ENCODE assay signal across 11 cellular contexts in the genomic region with DNA sequence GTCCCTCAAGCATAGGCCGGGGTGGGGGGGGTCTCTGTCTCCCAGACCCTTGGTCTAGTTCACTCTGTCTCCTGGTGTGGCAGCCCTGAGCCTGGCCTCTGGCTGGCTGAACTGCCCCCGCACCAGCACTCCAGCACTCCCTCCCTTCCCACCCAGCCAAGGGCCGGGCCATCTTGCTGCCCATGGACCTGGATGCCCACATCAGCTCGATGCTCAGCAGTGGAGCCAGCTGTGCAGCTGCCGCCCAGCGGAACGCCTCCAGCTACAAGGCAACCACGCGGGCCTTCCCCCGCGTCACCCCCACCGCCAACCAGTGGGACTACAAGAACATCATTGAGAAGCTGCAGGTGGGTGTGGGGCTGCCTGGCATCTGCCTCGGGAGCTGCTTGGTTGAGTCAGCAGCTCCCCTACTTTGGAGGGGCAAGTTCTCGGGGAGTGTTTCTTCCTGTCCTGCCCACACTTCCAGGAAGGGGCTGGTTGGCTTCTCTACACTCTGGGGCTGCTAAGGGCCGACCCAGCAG. TPM values are rescaled to one million over a fixed set of nuclear protein-coding genes. Genes with fewer than 3 reads are reported as not detected.
A peak's percentile ranks its signal among the peaks of the same experiment; 100 is the strongest.
DNase-seq lines count a peak whose midpoint lies in the region; ATAC-seq, FAIRE-seq and TF ChIP-seq lines count a peak whose summit lies in the region.
"Had no signal": no experiment of that assay in that cellular context is flagged by ENCODE, and none has a peak within 500 bp of the region (broad histone marks: within the 10 kb centered on the region; RNA-seq: fewer than 3 reads in every experiment).

No MANE protein-coding gene starts in this region.

- H3K4me2 ChIP-seq in HepG2 (ENCODE audit: low read depth, low read length) = no peak overlapping the region

- H3K4me1 Mint-ChIP-seq in T-helper 17 cell = peaks cover 13% of the 10 kb centered on the region

- no peak for TF ChIP-seq CTCF in foreskin keratinocyte (conservative IDR thresholded peaks at IDR 0.05)
- no peak for TF ChIP-seq CTCF in GM13977 (IDR thresholded peaks at IDR 0.05; ENCODE audit: extremely low read depth, insufficient read depth, missing control alignments)
- TF ChIP-seq CTCF in HepG2 (CRISPR knock-in tag; IDR thresholded peaks at IDR 0.05) = no peak

- H3K36me3 Mint-ChIP-seq in T-helper 17 cell (ENCODE audit: low read depth) = peaks cover 20% of the 10 kb centered on the region

- ATAC-seq in T-helper 17 cell (peak; percentile 87), foreskin keratinocyte (no peak), GM19351 (IDR thresholded peaks at IDR 0.05; ENCODE audit: unreplicated experiment) (no peak), HepG2 (no peak)

- 80% methylated on average over 12 of the region's 15 CpGs for WGBS in HepG2 (ENCODE audit: low lambda C conversion rate)

- FAIRE-seq in HepG2 (lab: Jason Lieb, UNC) = no peak
- FAIRE-seq: GM19239 had no signal

- no peak overlapping the region for H3K27ac ChIP-seq in foreskin keratinocyte
- H3K27ac ChIP-seq in HepG2 (ENCODE audit: extremely low read length, insufficient read depth, low read length) = no peak overlapping the region

- no TSS peak for BruUV-seq in HepG2 (replicated peaks; lab: Mats Ljungman, UMichigan)

- H3K9me3 ChIP-seq in T-helper 17 cell (ENCODE audit: control insufficient read depth, low read length, poor library complexity, severe bottlenecking) (no peaks in the 10 kb centered on the region), HepG2 (ENCODE audit: low read length) (no peaks in the 10 kb centered on the region)

- H3K4me3 Mint-ChIP-seq in T-helper 17 cell = no peak overlapping the region
- H3K4me3 Mint-ChIP-seq: naive B cell had no signal

- H2AFZ ChIP-seq in HepG2 (ENCODE audit: low read length) = no peak overlapping the region

- CTCF ChIA-PET in HepG2 (lab: Yijun Ruan, JAX; ENCODE audit: low intra/inter-chr PET ratio, low total read pairs) = no interaction called here

- no peaks in the 10 kb centered on the region; the same call in none of the 2 replicates for H4K20me1 ChIP-seq in HepG2 (ENCODE audit: insufficient read depth, low read length)

- intact Hi-C loops in HepG2 (cut with micrococcal nuclease; ENCODE audit: unreplicated experiment) = no loop called here

- H3K4me1 ChIP-seq in foreskin keratinocyte = no peaks in the 10 kb centered on the region
- no peaks in the 10 kb centered on the region for H3K4me1 ChIP-seq in HepG2 (ENCODE audit: insufficient read depth, low read length)

- H3K79me2 ChIP-seq in HepG2 (ENCODE audit: insufficient read depth, low read length) = no peaks in the 10 kb centered on the region

- no peak for TF ChIP-seq POLR2A in HepG2 (IDR thresholded peaks at IDR 0.05; ENCODE audit: insufficient read depth in 1 of 2, low read depth in 2 of 2, low read length in 2 of 2)

- no peaks in the 10 kb centered on the region for H3K27me3 Mint-ChIP-seq in T-helper 17 cell
- H3K27me3 Mint-ChIP-seq: naive B cell had no signal

- POLR2A ChIA-PET in HepG2 (lab: Yijun Ruan, JAX) = no interaction called here

- H3K4me3 ChIP-seq in HepG2 (replicated peaks in 1 of 3; ENCODE audit: insufficient read depth in 1 of 3, low read depth in 2 of 3, low read length in 3 of 3) = no peak overlapping the region

- peaks cover 7 to 33% of the 10 kb centered on the region in 2 experiments; a peak in 3 of 5 replicates for H3K36me3 ChIP-seq in HepG2 (replicated peaks in 1 of 2; ENCODE audit: control insufficient read depth in 1 of 2, insufficient read depth in 2 of 2, low read length in 2 of 2)

- in situ Hi-C loops in GM13977 (cut with MboI; ENCODE audit: low pct_unique_long_range_greater_than_20kb, low sequenced_read_pairs, unreplicated experiment) = no loop called here
- in situ Hi-C loops in HepG2 (cut with HindIII; ENCODE audit: extremely low pct_ligation_motif_present, low pct_unique_long_range_greater_than_20kb) = no loop called here

- no peak overlapping the region for H3K9ac ChIP-seq in HepG2 (ENCODE audit: insufficient read depth, low read depth, low read length)

- TF ChIP-seq RAD21 in HepG2 (CRISPR knock-in tag; IDR thresholded peaks at IDR 0.05) = no peak

- H3K27me3 ChIP-seq in foreskin keratinocyte (no peaks in the 10 kb centered on the region), HepG2 (ENCODE audit: control insufficient read depth in 1 of 2, insufficient read depth in 2 of 2, low read length in 2 of 2) (no peaks in the 10 kb centered on the region)

- DNase-seq in A172 (ENCODE audit: low spot score) = peak; percentile 83
- DNase-seq in T-helper 17 cell = peak in 2 of 3 donors; percentile 38 to 41
- peak; percentile 61 for DNase-seq in activated naive CD4-positive, alpha-beta T cell treated with Interleukin-2 at 50 U/mL for 16 hours
- peak; percentile 64 for DNase-seq in occipital lobe (lab: John Stamatoyannopoulos, UW)
- no peak for DNase-seq in foreskin keratinocyte
- DNase-seq in GM13977 (ENCODE audit: low spot score) = no peak
- DNase-seq in HepG2 (ENCODE audit: low spot score) = no peak
- DNase-seq: naive B cell, NCI-H187 had no signal

- TF ChIP-seq EP300 in HepG2 (IDR thresholded peaks at IDR 0.05; ENCODE audit: low read depth in 2 of 2, low read length in 2 of 2) (no peak), HepG2 (CRISPR knock-in tag; IDR thresholded peaks at IDR 0.05; ENCODE audit: borderline replicate concordance) (no peak)

- H3K27ac Mint-ChIP-seq in T-helper 17 cell = peak overlapping the region; percentile 43

TF ChIP-seq in HepG2, 621 proteins besides CTCF, POLR2A, EP300 and RAD21 (continues in another document):
- TF ChIP-seq JUNB (CRISPR knock-in tag; IDR thresholded peaks at IDR 0.05; ENCODE audit: borderline replicate concordance) (no peak), ZFP36L2 (CRISPR knock-in tag; IDR thresholded peaks at IDR 0.05) (no peak), RFX1 (IDR thresholded peaks at IDR 0.05) (no peak), TEAD2 (CRISPR knock-in tag; IDR thresholded peaks at IDR 0.05) (no peak), ZNF235 (CRISPR knock-in tag; IDR thresholded peaks at IDR 0.05; ENCODE audit: borderline replicate concordance) (no peak), SIX1 (CRISPR knock-in tag; IDR thresholded peaks at IDR 0.05; ENCODE audit: borderline replicate concordance) (no peak), IRX3 (CRISPR knock-in tag; IDR thresholded peaks at IDR 0.05; ENCODE audit: borderline replicate concordance, low read depth) (no peak), SYNCRIP (IDR thresholded peaks at IDR 0.05; ENCODE audit: insufficient read depth, low read depth, low read length) (no peak), SRF (IDR thresholded peaks at IDR 0.05; ENCODE audit: low read depth, low read length) (no peak), IRF2 (CRISPR knock-in tag; IDR thresholded peaks at IDR 0.05) (no peak), MED13 (CRISPR knock-in tag; IDR thresholded peaks at IDR 0.05) (no peak), ZNF772 (CRISPR knock-in tag; IDR thresholded peaks at IDR 0.05) (no peak), ZFP62 (CRISPR knock-in tag; IDR thresholded peaks at IDR 0.05) (no peak)
- TF ChIP-seq, protein P1, sequence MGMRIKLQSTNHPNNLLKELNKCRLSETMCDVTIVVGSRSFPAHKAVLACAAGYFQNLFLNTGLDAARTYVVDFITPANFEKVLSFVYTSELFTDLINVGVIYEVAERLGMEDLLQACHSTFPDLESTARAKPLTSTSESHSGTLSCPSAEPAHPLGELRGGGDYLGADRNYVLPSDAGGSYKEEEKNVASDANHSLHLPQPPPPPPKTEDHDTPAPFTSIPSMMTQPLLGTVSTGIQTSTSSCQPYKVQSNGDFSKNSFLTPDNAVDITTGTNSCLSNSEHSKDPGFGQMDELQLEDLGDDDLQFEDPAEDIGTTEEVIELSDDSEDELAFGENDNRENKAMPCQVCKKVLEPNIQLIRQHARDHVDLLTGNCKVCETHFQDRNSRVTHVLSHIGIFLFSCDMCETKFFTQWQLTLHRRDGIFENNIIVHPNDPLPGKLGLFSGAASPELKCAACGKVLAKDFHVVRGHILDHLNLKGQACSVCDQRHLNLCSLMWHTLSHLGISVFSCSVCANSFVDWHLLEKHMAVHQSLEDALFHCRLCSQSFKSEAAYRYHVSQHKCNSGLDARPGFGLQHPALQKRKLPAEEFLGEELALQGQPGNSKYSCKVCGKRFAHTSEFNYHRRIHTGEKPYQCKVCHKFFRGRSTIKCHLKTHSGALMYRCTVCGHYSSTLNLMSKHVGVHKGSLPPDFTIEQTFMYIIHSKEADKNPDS (CRISPR knock-in tag; IDR thresholded peaks at IDR 0.05) = no peak
- TF ChIP-seq, protein P2, sequence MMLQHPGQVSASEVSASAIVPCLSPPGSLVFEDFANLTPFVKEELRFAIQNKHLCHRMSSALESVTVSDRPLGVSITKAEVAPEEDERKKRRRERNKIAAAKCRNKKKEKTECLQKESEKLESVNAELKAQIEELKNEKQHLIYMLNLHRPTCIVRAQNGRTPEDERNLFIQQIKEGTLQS (CRISPR knock-in tag; IDR thresholded peaks at IDR 0.05) = no peak

RNA-seq across cellular contexts. Expression of a gene that starts 28.4 kb away (rescaled TPM):
- total RNA-seq in A172 (2014; rRNA removed; shearing (Covaris generic)) = 46.1 and 70.3 TPM in 2 replicates
- total RNA-seq in T-helper 17 cell (10 to 100 TPM; 17.3 to 19.8 TPM), occipital lobe (15.8 TPM), foreskin keratinocyte (137 and 154 TPM in 2 replicates), HepG2 (2016; rRNA removed; fragmentation: Illumina TruSeq; extraction: Trizol) (238 and 273 TPM in 2 replicates)
- polyA plus RNA-seq in foreskin keratinocyte (226 and 259 TPM in 2 replicates), HepG2 (2011; rRNA removed) (82.4 and 83.3 TPM in 2 replicates)
- 120 and 154 TPM in 2 replicates for total RNA-seq in HepG2 (2016; cell fraction: cytosol; rRNA removed; fragmentation: Illumina TruSeq; extraction: Trizol; ENCODE audit: low read depth)
- total RNA-seq in HepG2 (2016; cell fraction: insoluble cytoplasmic fraction; rRNA removed; fragmentation: Illumina TruSeq; extraction: Trizol) = 223 and 303 TPM in 2 replicates
- 160 and 207 TPM in 2 replicates for total RNA-seq in HepG2 (2016; cell fraction: membrane; rRNA removed; fragmentation: Illumina TruSeq; extraction: Trizol)
- 53.9 and 66.5 TPM in 2 replicates for total RNA-seq in HepG2 (2016; cell fraction: nucleus; rRNA removed; fragmentation: Illumina TruSeq; extraction: Trizol)
- 43.2 and 56.5 TPM in 2 replicates for polyA plus RNA-seq in HepG2 (2011; cell fraction: cytosol; rRNA removed)
- polyA plus RNA-seq in HepG2 (2011; cell fraction: nucleus; rRNA removed) = 25.4 and 25.6 TPM in 2 replicates
- polyA plus RNA-seq in HepG2 (2012) = 134 and 138 TPM in 2 replicates
- 161 and 200 TPM in 2 replicates for polyA plus RNA-seq in HepG2 (2016; cell fraction: cytosol; fragmentation: Illumina TruSeq; extraction: Trizol; ENCODE audit: low read depth)
- polyA plus RNA-seq in HepG2 (2016; cell fraction: insoluble cytoplasmic fraction; fragmentation: Illumina TruSeq; extraction: Trizol; ENCODE audit: low read depth) = 261 and 288 TPM in 2 replicates
- polyA plus RNA-seq in HepG2 (2016; cell fraction: membrane; fragmentation: Illumina TruSeq; extraction: Trizol; ENCODE audit: low read depth) = 151 and 202 TPM in 2 replicates
- polyA plus RNA-seq in HepG2 (2016; cell fraction: nucleus; fragmentation: Illumina TruSeq; extraction: Trizol; ENCODE audit: insufficient read depth, low read depth) = 129 and 150 TPM in 2 replicates
- polyA minus RNA-seq in HepG2 (2011; rRNA and poly(A)+ RNA removed; ENCODE audit: low replicate concordance) = 13.1 and 30.2 TPM in 2 replicates
- polyA minus RNA-seq in HepG2 (2011; cell fraction: cytosol; rRNA and poly(A)+ RNA removed) = 12.8 and 21.1 TPM in 2 replicates
- 17.4 and 19.8 TPM in 2 replicates for polyA minus RNA-seq in HepG2 (2011; cell fraction: nucleus; rRNA and poly(A)+ RNA removed)

Comparison
In these comparisons a context has a peak if more than half of its experiments do, and no peak if none do; other contexts are left out.
1. DNase-seq: peak in A172 (single experiment), T-helper 17 cell (2 of 3), activated naive CD4-positive, alpha-beta T cell treated with Interleukin-2 at 50 U/mL for 16 hours (single experiment) and occipital lobe (single experiment); none in foreskin keratinocyte (0 of 2), GM13977 (single experiment) and HepG2 (single experiment).